In genomic region chr2:163953390-163953907, GRCh38 we compare ENCODE assay signal across 29 cellular contexts.
"Had no signal": no experiment of that assay in that cellular context is flagged by ENCODE, and none has a peak within 500 bp of the region (broad histone marks: within the 10 kb centered on the region; RNA-seq: fewer than 3 reads in every experiment).

No MANE protein-coding gene starts in this region.

- H3K36me3 ChIP-seq: esophagus muscularis mucosa, neural progenitor cell, upper lobe of left lung, vagina had no signal

- H3K4me3 Mint-ChIP-seq: activated naive CD8-positive, alpha-beta T cell; brain; natural killer cell; neural progenitor cell; T-helper 1 cell treated with Interleukin-12 subunit alpha and Interleukin-12 subunit beta and Interleukin-4 antibody, amounts not matched to agents 30 μg/mL and 1 μg/mL, for 36 hours had no signal

- H3K4me3 ChIP-seq: esophagus muscularis mucosa, neural progenitor cell, psoas muscle, testis, upper lobe of left lung, vagina had no signal

- H3K27ac Mint-ChIP-seq: activated naive CD8-positive, alpha-beta T cell; brain; natural killer cell; neural progenitor cell; T-helper 1 cell treated with Interleukin-12 subunit alpha and Interleukin-12 subunit beta and Interleukin-4 antibody, amounts not matched to agents 30 μg/mL and 1 μg/mL, for 36 hours had no signal

- H3K27me3 ChIP-seq: esophagus muscularis mucosa, neural progenitor cell, testis, upper lobe of left lung, vagina had no signal

- H3K36me3 Mint-ChIP-seq: activated naive CD8-positive, alpha-beta T cell; brain; natural killer cell; neural progenitor cell had no signal

- H3K4me2 ChIP-seq: neural progenitor cell had no signal

- H3K27me3 Mint-ChIP-seq: activated naive CD8-positive, alpha-beta T cell; brain had no signal

- H3K4me1 Mint-ChIP-seq: brain, natural killer cell had no signal

- H3K9ac ChIP-seq: neural progenitor cell, parathyroid adenoma had no signal

- DNase-seq: activated CD4-positive, alpha-beta T cell treated with anti-CD3 and anti-CD28 coated beads for 48 hours; activated CD4-positive, alpha-beta T cell treated with anti-CD3 and anti-CD28 coated beads, Interleukin-2, amount 50 U/mL, for 48 hours; activated CD8-positive, alpha-beta memory T cell treated with anti-CD3 and anti-CD28 coated beads for 24 hours; activated effector memory CD4-positive, alpha-beta T cell treated with Interleukin-2 at 50 U/mL for 16 hours; activated naive CD4-positive, alpha-beta T cell treated with Interleukin-2 at 50 U/mL for 16 hours; aorta; caudate nucleus; foreskin melanocyte; glutamatergic neuron; kidney; left colon; mesenchymal stem cell; natural killer cell; occipital lobe; psoas muscle; stimulated activated CD4-positive, alpha-beta T cell treated with anti-CD3 and anti-CD28 coated beads, Interleukin-15, amount 100 ng/mL, for 24 hours; stimulated activated CD4-positive, alpha-beta T cell treated with anti-CD3 and anti-CD28 coated beads, Interleukin-2, amount 100 ng/mL, for 24 hours; stimulated activated naive CD4-positive, alpha-beta T cell; T-helper 9 cell; testis; upper lobe of left lung had no signal

- H3K9me3 ChIP-seq: psoas muscle, testis, upper lobe of left lung, vagina had no signal

- H3K79me2 ChIP-seq: parathyroid adenoma had no signal

- H3K27ac ChIP-seq: esophagus muscularis mucosa, neural progenitor cell, parathyroid adenoma, psoas muscle, testis, upper lobe of left lung, vagina, VCaP had no signal

- H3K9me3 Mint-ChIP-seq: brain; T-helper 1 cell treated with Interleukin-12 subunit alpha and Interleukin-12 subunit beta and Interleukin-4 antibody, amounts not matched to agents 30 μg/mL and 1 μg/mL, for 36 hours had no signal

- H3K4me1 ChIP-seq: parathyroid adenoma, psoas muscle, testis, upper lobe of left lung, vagina had no signal
